In genomic region chr5:155780274-155780673, GRCh38 we compare ENCODE assay signal across 34 cellular contexts.
"Had no signal": no experiment of that assay in that cellular context is flagged by ENCODE, and none has a peak within 500 bp of the region (broad histone marks: within the 10 kb centered on the region; RNA-seq: fewer than 3 reads in every experiment).

No MANE protein-coding gene starts in this region.

- H3K27ac ChIP-seq: KMS-11 had no signal

- H3K27me3 ChIP-seq: MG63 had no signal

- H3K9me3 ChIP-seq: MG63 had no signal

- DNase-seq: Karpas-422, Kasumi-1, MG63, MM.1S, MV-4-11, NCI-H1048, NCI-H1092, NCI-H1092 treated with DMSO at 0.1 percent for 48 hours, NCI-H1105, NCI-H1105 treated with DMSO at 0.1 percent for 48 hours, NCI-H1417, NCI-H1417 treated with DMSO at 0.1 percent for 48 hours, NCI-H1436, NCI-H1436 treated with DMSO at 0.1 percent for 48 hours, NCI-H146, NCI-H1694, NCI-H1694 treated with DMSO at 0.1 percent for 48 hours, NCI-H187, NCI-H187 treated with DMSO at 0.1 percent for 48 hours, NCI-H1930, NCI-H2029, NCI-H2029 treated with DMSO at 0.1 percent for 48 hours, NCI-H2081, NCI-H2081 treated with DMSO at 0.1 percent for 48 hours, NCI-H2107, NCI-H2171, NCI-H2171 treated with DMSO at 0.1 percent for 48 hours, NCI-H2227 treated with DMSO at 0.1 percent for 48 hours, NCI-H226, NCI-H345, NCI-H446, NCI-H446 treated with DMSO at 0.1 percent for 48 hours, NCI-H510A had no signal

- H3K4me3 ChIP-seq: MG63 had no signal

- H3K4me2 ChIP-seq: KMS-11 had no signal

- H3K36me3 ChIP-seq: MG63 had no signal

- H3K9ac ChIP-seq: KMS-11 had no signal
